ENCODE assay signal across 15 cellular contexts in genomic region chr13:46543307-46543706, GRCh38.
DNase-seq lines count a peak whose midpoint lies in the region; ATAC-seq lines count a peak whose summit lies in the region.
"Had no signal": no experiment of that assay in that cellular context is flagged by ENCODE, and none has a peak within 500 bp of the region (broad histone marks: within the 10 kb centered on the region; RNA-seq: fewer than 3 reads in every experiment).

No MANE protein-coding gene starts in this region.

- ATAC-seq in GM18498 (IDR thresholded peaks at IDR 0.05; ENCODE audit: unreplicated experiment) = peak; percentile 10
- ATAC-seq in HG02870 (IDR thresholded peaks at IDR 0.05; ENCODE audit: unreplicated experiment) = no peak
- ATAC-seq in activated CD4-positive, CD25-positive, alpha-beta regulatory T cell treated with anti-CD3 and anti-CD28 coated beads, Interleukin-2, amount 50 U/mL, for 24 hours = no peak
- ATAC-seq: HepG2 had no signal

- DNase-seq in DMS 273 treated with DMSO at 0.1 percent for 48 hours (lab: John Stamatoyannopoulos, UW) = peak; percentile 83
- DNase-seq in NCI-H524 treated with DMSO at 0.1 percent for 48 hours (lab: John Stamatoyannopoulos, UW) = peak; percentile 82
- DNase-seq in cerebellar nuclear complex (lab: John Stamatoyannopoulos, UW) = peak; percentile 96 to 97
- DNase-seq in NK-92 (lab: John Stamatoyannopoulos, UW; ENCODE audit: unreplicated experiment) = no peak
- DNase-seq: DMS79 treated with DMSO at 0.1 percent for 48 hours, GOT3, KBM-7, NCI-H1105, NCI-H187 treated with DMSO at 0.1 percent for 48 hours, NCI-H345, SHP77 had no signal
